ENCODE assay signal across 7 cellular contexts in genomic region chr10:11684717-11685645, GRCh38. TPM values are rescaled to one million over a fixed set of nuclear protein-coding genes. Genes with fewer than 3 reads are reported as not detected.
DNase-seq lines count a peak whose midpoint lies in the region; ATAC-seq, FAIRE-seq and TF ChIP-seq lines count a peak whose summit lies in the region.

No MANE protein-coding gene starts in this region.

- H3K36me3 ChIP-seq in cardiac muscle cell, result no peaks in the 10 kb centered on the region
- H3K36me3 ChIP-seq in BE2C, result no peaks in the 10 kb centered on the region

- H3K4me1 Mint-ChIP-seq in activated naive CD4-positive, alpha-beta T cell treated with anti-CD3 and anti-CD28 coated beads for 36 hours (ENCODE audit: low read depth), result peaks cover 36% of the 10 kb centered on the region

- H3K27ac Mint-ChIP-seq in activated naive CD4-positive, alpha-beta T cell treated with anti-CD3 and anti-CD28 coated beads for 36 hours, result peak overlapping the region; percentile 95

- CTCF ChIA-PET in activated naive CD4-positive, alpha-beta T cell treated with anti-CD3 and anti-CD28 coated beads for 36 hours (lab: Charles Lee), result interaction anchor here (1.0 to 2.6 kb wide), 3 partner anchors 26 to 72 kb away, joined by 3 to 7 read pairs (median 4); no protein-coding TSS in a partner anchor

- H3K4me3 Mint-ChIP-seq in activated naive CD4-positive, alpha-beta T cell treated with anti-CD3 and anti-CD28 coated beads for 36 hours, result peak overlapping the region; percentile 75

- H3K4me3 ChIP-seq in cardiac muscle cell (no peak overlapping the region), BE2C (ENCODE audit: low read depth, low read length) (no peak overlapping the region)

- no peaks in the 10 kb centered on the region for H3K27me3 ChIP-seq in cardiac muscle cell
- peaks cover 20% of the 10 kb centered on the region for H3K27me3 ChIP-seq in BE2C

- H3K27me3 Mint-ChIP-seq in activated naive CD4-positive, alpha-beta T cell treated with anti-CD3 and anti-CD28 coated beads for 36 hours (ENCODE audit: low read depth), result peaks cover 1% of the 10 kb centered on the region

- no peak for TF ChIP-seq CTCF in cardiac muscle cell (IDR thresholded peaks at IDR 0.05; ENCODE audit: low read depth, low read length)
- no peak for TF ChIP-seq CTCF in BE2C (IDR thresholded peaks at IDR 0.05; ENCODE audit: low read depth, low read length)

- H3K36me3 Mint-ChIP-seq in activated naive CD4-positive, alpha-beta T cell treated with anti-CD3 and anti-CD28 coated beads for 36 hours (ENCODE audit: low read depth), result no peaks in the 10 kb centered on the region

- peaks cover 44% of the 10 kb centered on the region for H3K4me1 ChIP-seq in cardiac muscle cell (ENCODE audit: low read depth)
- H3K4me1 ChIP-seq in BE2C, result no peaks in the 10 kb centered on the region

- peak overlapping the region; percentile 26 for H3K27ac ChIP-seq in cardiac muscle cell

- peak; percentile 72 for FAIRE-seq in RCC 7860 (lab: Jason Lieb, UNC)

- DNase-seq in RCC 7860 (ENCODE audit: low spot score), result peak; percentile 88
- peak; percentile 86 for DNase-seq in activated naive CD4-positive, alpha-beta T cell treated with anti-CD3 and anti-CD28 coated beads for 36 hours
- peak in 1 of 2 donors; percentile 83 for DNase-seq in cardiac muscle cell (ENCODE audit: low read depth in 1 of 2, low spot score in 1 of 2)
- peak; percentile 77 for DNase-seq in pulmonary artery endothelial cell (ENCODE audit: low read depth, low spot score)
- DNase-seq in BE2C, result no peak

- H3K9me3 ChIP-seq in cardiac muscle cell (ENCODE audit: low read depth) (no peaks in the 10 kb centered on the region), BE2C (no peaks in the 10 kb centered on the region)

- intact Hi-C loops in activated naive CD4-positive, alpha-beta T cell treated with anti-CD3 and anti-CD28 coated beads for 36 hours (cut with micrococcal nuclease), result loop anchor here (1.0 to 5.0 kb wide), 7 partner anchors 25 to 448 kb away; no protein-coding TSS in a partner anchor

- H3K9me3 Mint-ChIP-seq in activated naive CD4-positive, alpha-beta T cell treated with anti-CD3 and anti-CD28 coated beads for 36 hours, result no peaks in the 10 kb centered on the region

- ATAC-seq in GM18867 (IDR thresholded peaks at IDR 0.05; ENCODE audit: unreplicated experiment) (peak; percentile 70), HG02973 (IDR thresholded peaks at IDR 0.05; ENCODE audit: unreplicated experiment) (peak; percentile 55)

RNA-seq across cellular contexts. Expression of gene ECHDC3, which starts 57.2 kb away (rescaled TPM):
- total RNA-seq in activated naive CD4-positive, alpha-beta T cell treated with anti-CD3 and anti-CD28 coated beads for 36 hours, result 1 to 10 TPM; 1.3 to 1.5 TPM
- total RNA-seq in cardiac muscle cell (17.8 and 32.0 TPM in 2 replicates), pulmonary artery endothelial cell (4.2 and 6.7 TPM in 2 replicates)
- 8.4 and 26.3 TPM in 2 replicates for polyA plus RNA-seq in cardiac muscle cell
- polyA plus RNA-seq in BE2C (2012; ENCODE audit: insufficient read depth, insufficient read length, low read depth), result 2.4 TPM
